Comparison of ENCODE assay signal across 16 cellular contexts in the genomic region with DNA sequence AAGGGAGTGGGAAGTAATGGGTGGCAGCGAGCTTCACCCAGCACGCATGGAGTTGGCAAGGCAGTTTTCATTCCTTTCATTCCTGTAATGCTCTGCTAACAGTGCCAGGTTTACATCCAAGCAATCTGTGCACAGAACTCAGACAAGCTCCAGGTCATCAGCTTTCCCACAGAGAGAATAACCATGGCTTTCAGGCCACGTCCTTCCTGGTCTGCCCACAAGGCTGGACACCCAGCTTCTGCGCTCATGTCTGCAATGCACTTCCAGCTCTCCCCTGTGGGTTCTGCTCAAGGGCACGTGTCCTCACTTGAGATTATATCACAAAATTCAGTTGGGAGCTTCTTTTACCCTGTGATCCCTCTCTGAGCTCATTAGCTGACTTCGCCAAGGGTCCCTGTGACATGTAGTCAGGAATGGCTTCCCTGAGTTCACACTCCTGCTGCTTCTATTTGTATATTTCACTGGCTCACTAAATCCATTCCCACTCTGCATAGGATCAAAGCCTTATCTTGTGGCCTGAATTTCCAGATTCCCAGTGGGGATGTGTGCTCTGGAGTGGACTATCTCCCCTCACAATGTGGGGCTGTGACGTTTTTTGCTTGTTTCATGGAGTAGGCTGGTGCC. TPM values are rescaled to one million over a fixed set of nuclear protein-coding genes. Genes with fewer than 3 reads are reported as not detected.
DNase-seq lines count a peak whose midpoint lies in the region; ATAC-seq, FAIRE-seq and TF ChIP-seq lines count a peak whose summit lies in the region.
"Had no signal": no experiment of that assay in that cellular context is flagged by ENCODE, and none has a peak within 500 bp of the region (broad histone marks: within the 10 kb centered on the region; RNA-seq: fewer than 3 reads in every experiment).

No MANE protein-coding gene starts in this region.

- no peak overlapping the region for H2AK9ac ChIP-seq in IMR-90 (replicated peaks; ENCODE audit: low read depth, low read length, poor library complexity)

- WGBS in IMR-90 (ENCODE audit: extremely low coverage in 2 of 2, insufficient read length in 1 of 2), 2 experiments = 47% methylated on average over 3 of the region's 7 CpGs; no CpG with 5 or more reads in 1 of the 2 experiments
- 80% methylated on average over 7 of the region's 7 CpGs; no CpG with 5 or more reads in 1 of the 2 experiments for WGBS in H1 (ENCODE audit: extremely low coverage in 1 of 2, insufficient coverage in 1 of 2, insufficient read length in 1 of 2, insufficient replicate concordance in 2 of 2, low coverage in 1 of 2, low lambda C conversion rate in 2 of 2, missing lambda C conversion rate in 1 of 2), 2 experiments
- WGBS in sigmoid colon, 2 donors = 84 to 91% methylated on average over 7 of the region's 7 CpGs

- no peak overlapping the region for H3K4me2 ChIP-seq in IMR-90 (ENCODE audit: low read depth, low read length)
- no peak overlapping the region for H3K4me2 ChIP-seq in H1 (ENCODE audit: insufficient read depth in 1 of 2, low read depth in 2 of 2, low read length in 2 of 2)

- H3K23me2 ChIP-seq in H1 (ENCODE audit: low read depth, low read length) = no peaks in the 10 kb centered on the region

- no peak overlapping the region for H3K4me3 Mint-ChIP-seq in activated CD8-positive, alpha-beta T cell treated with anti-CD3 and anti-CD28 coated beads, Interleukin-2, amount 10 ng/mL, durations not matched to agents 7 days and 5 days
- H3K4me3 Mint-ChIP-seq: activated naive CD8-positive, alpha-beta T cell treated with anti-CD3 and anti-CD28 coated beads, Interleukin-2, amount 50 U/mL, for 24 hours had no signal

- FAIRE-seq in H1 (lab: Jason Lieb, UNC) = no peak
- FAIRE-seq: GM12878 had no signal

- H2AFZ ChIP-seq in IMR-90 (replicated peaks; ENCODE audit: low read length, poor library complexity) (no peak overlapping the region), H1 (ENCODE audit: low read length) (no peak overlapping the region)

- TF ChIP-seq EP300 in H1 (IDR thresholded peaks at IDR 0.05; ENCODE audit: borderline replicate concordance in 1 of 2, low read depth in 2 of 2, low read length in 2 of 2) = no peak
- TF ChIP-seq EP300 in sigmoid colon (IDR thresholded peaks at IDR 0.05) = no peak

- H2BK15ac ChIP-seq in IMR-90 (ENCODE audit: low read depth, low read length) (no peak overlapping the region), H1 (ENCODE audit: low read length) (no peak overlapping the region)

- H3K23ac ChIP-seq in IMR-90 (ENCODE audit: low read depth, low read length) (no peak overlapping the region), H1 (ENCODE audit: insufficient read length) (no peak overlapping the region)

- H3K56ac ChIP-seq in IMR-90 (ENCODE audit: extremely low read depth, insufficient read depth, low read length) (no peak overlapping the region), H1 (replicated peaks; ENCODE audit: insufficient read length, low read depth, low read length) (no peak overlapping the region)

- BruUV-seq in IMR-90 (replicated peaks; lab: Mats Ljungman, UMichigan) = no TSS peak

- no peak overlapping the region for H3K27ac Mint-ChIP-seq in activated naive CD4-positive, alpha-beta T cell treated with anti-CD3 and anti-CD28 coated beads, Interleukin-2, amount 50 U/mL, for 72 hours
- H3K27ac Mint-ChIP-seq in activated CD8-positive, alpha-beta T cell treated with anti-CD3 and anti-CD28 coated beads, Interleukin-2, amount 10 ng/mL, durations not matched to agents 7 days and 5 days = no peak overlapping the region
- H3K27ac Mint-ChIP-seq: activated naive CD8-positive, alpha-beta T cell treated with anti-CD3 and anti-CD28 coated beads, Interleukin-2, amount 50 U/mL, for 24 hours had no signal

- TF ChIP-seq CTCF in IMR-90 (conservative IDR thresholded peaks at IDR 0.05; ENCODE audit: low read depth, low read length) (no peak), H1 (IDR thresholded peaks at IDR 0.05; ENCODE audit: control extremely low read depth in 1 of 3, insufficient read depth in 1 of 3, low read depth in 1 of 3, low read length in 3 of 3) (no peak), sigmoid colon (IDR thresholded peaks at IDR 0.05) (peak in 1 of 4 experiments; percentile 15)

- H3K27me3 ChIP-seq in IMR-90 (ENCODE audit: control insufficient read depth, insufficient read depth, low read length) = no peaks in the 10 kb centered on the region
- no peaks in the 10 kb centered on the region for H3K27me3 ChIP-seq in H1 (replicated peaks in 1 of 4; ENCODE audit: control insufficient read depth in 3 of 4, extremely low read depth in 1 of 4, insufficient read depth in 3 of 4, low read length in 3 of 4)
- H3K27me3 ChIP-seq in sigmoid colon = no peaks in the 10 kb centered on the region

- CTCF ChIA-PET in IMR-90 (lab: Yijun Ruan, JAX) = interaction anchor here (2.0 kb wide), 1 partner anchor 135 kb away, joined by 7 read pairs; no protein-coding TSS in a partner anchor
- CTCF ChIA-PET in H1 (lab: Charles Lee; ENCODE audit: partially characterized antibody) = interaction anchor here (0.7 to 5.5 kb wide), 3 partner anchors 105 to 170 kb away, joined by 3 to 86 read pairs (median 3); no protein-coding TSS in a partner anchor
- CTCF ChIA-PET in activated CD8-positive, alpha-beta T cell treated with anti-CD3 and anti-CD28 coated beads, Interleukin-2, amount 10 ng/mL, durations not matched to agents 7 days and 5 days (lab: Charles Lee) = interaction anchor here (1.4 to 4.0 kb wide), 2 partner anchors 135 to 170 kb away, joined by 3 to 20 read pairs; no protein-coding TSS in a partner anchor

- TF ChIP-seq POLR2A in IMR-90 (IDR thresholded peaks at IDR 0.05; ENCODE audit: low read depth, low read length) = no peak
- TF ChIP-seq POLR2A in H1 (IDR thresholded peaks at IDR 0.05; ENCODE audit: control extremely low read depth in 1 of 2, low read depth in 2 of 2, low read length in 2 of 2) = no peak
- TF ChIP-seq POLR2A in sigmoid colon (IDR thresholded peaks at IDR 0.05) = no peak

- H2BK12ac ChIP-seq in H1 (ENCODE audit: low read depth, low read length) = no peak overlapping the region

- H4K20me1 ChIP-seq in IMR-90 (ENCODE audit: insufficient read depth, low read length) (no peaks in the 10 kb centered on the region), H1 (replicated peaks in 1 of 2; ENCODE audit: control insufficient read depth in 1 of 2, insufficient read depth in 2 of 2, low read length in 2 of 2) (no peaks in the 10 kb centered on the region)

- H3K4ac ChIP-seq in IMR-90 (ENCODE audit: low read depth, low read length) (no peak overlapping the region), H1 (replicated peaks; ENCODE audit: insufficient read length, low read depth, low read length) (no peak overlapping the region)

- dilution Hi-C loops in IMR-90 (cut with HindIII; ENCODE audit: low sequenced_read_pairs, unreplicated experiment) = no loop called here

- no peaks in the 10 kb centered on the region for H3K79me2 ChIP-seq in H1 (ENCODE audit: control insufficient read depth in 1 of 2, insufficient read depth in 2 of 2, low read length in 2 of 2)

- TF ChIP-seq RAD21 in IMR-90 (IDR thresholded peaks at IDR 0.05; ENCODE audit: low read length) (no peak), H1 (IDR thresholded peaks at IDR 0.05 in 1 of 2, conservative IDR thresholded peaks at IDR 0.05 in 1 of 2; ENCODE audit: low read depth in 2 of 2, low read length in 2 of 2) (no peak)

- no peaks in the 10 kb centered on the region for H3K9me3 Mint-ChIP-seq in activated naive CD4-positive, alpha-beta T cell treated with anti-CD3 and anti-CD28 coated beads, Interleukin-2, amount 50 U/mL, for 72 hours
- H3K9me3 Mint-ChIP-seq in activated CD8-positive, alpha-beta T cell treated with anti-CD3 and anti-CD28 coated beads, Interleukin-2, amount 10 ng/mL, durations not matched to agents 7 days and 5 days (ENCODE audit: insufficient read depth) = no peaks in the 10 kb centered on the region
- H3K9me3 Mint-ChIP-seq: activated naive CD8-positive, alpha-beta T cell treated with anti-CD3 and anti-CD28 coated beads, Interleukin-2, amount 50 U/mL, for 24 hours had no signal

- no peak overlapping the region for H4K8ac ChIP-seq in IMR-90 (ENCODE audit: low read depth in 2 of 2, low read length in 2 of 2)
- no peak overlapping the region for H4K8ac ChIP-seq in H1 (ENCODE audit: extremely low read depth, insufficient read depth, low read length)

- H2BK20ac ChIP-seq in IMR-90 (ENCODE audit: low read depth, low read length) (no peak overlapping the region), H1 (ENCODE audit: low read length) (no peak overlapping the region)

- H3K4me1 Mint-ChIP-seq in activated CD8-positive, alpha-beta T cell treated with anti-CD3 and anti-CD28 coated beads, Interleukin-2, amount 10 ng/mL, durations not matched to agents 7 days and 5 days (ENCODE audit: low read depth) = peaks cover 6% of the 10 kb centered on the region
- H3K4me1 Mint-ChIP-seq: activated naive CD8-positive, alpha-beta T cell treated with anti-CD3 and anti-CD28 coated beads, Interleukin-2, amount 50 U/mL, for 24 hours had no signal

- H3K36me3 Mint-ChIP-seq in activated naive CD4-positive, alpha-beta T cell treated with anti-CD3 and anti-CD28 coated beads, Interleukin-2, amount 50 U/mL, for 72 hours = no peaks in the 10 kb centered on the region
- no peaks in the 10 kb centered on the region for H3K36me3 Mint-ChIP-seq in activated CD8-positive, alpha-beta T cell treated with anti-CD3 and anti-CD28 coated beads, Interleukin-2, amount 10 ng/mL, durations not matched to agents 7 days and 5 days (ENCODE audit: low read depth)

- no peak overlapping the region for H3K27ac ChIP-seq in IMR-90 (ENCODE audit: insufficient read depth, low read length)
- H3K27ac ChIP-seq in H1 (ENCODE audit: low read depth, low read length) = no peak overlapping the region; the same call in 1 of the 2 replicates
- H3K27ac ChIP-seq in sigmoid colon = peak overlapping the region in 3 of 4 donors; percentile 44 to 52 (median 50)

- H2BK5ac ChIP-seq in IMR-90 (ENCODE audit: low read depth, low read length, poor library complexity, severe bottlenecking) = no peak overlapping the region
- no peak overlapping the region for H2BK5ac ChIP-seq in H1 (ENCODE audit: low read depth, low read length)

- no peak overlapping the region for H4K91ac ChIP-seq in IMR-90 (ENCODE audit: insufficient read depth, low read depth, low read length)
- H4K91ac ChIP-seq in H1 (replicated peaks; ENCODE audit: insufficient read length, low read length) = no peak overlapping the region

- H3K9me3 ChIP-seq in IMR-90 (ENCODE audit: control insufficient read depth, insufficient read depth, low read length) (no peaks in the 10 kb centered on the region), H1 (ENCODE audit: insufficient read depth in 2 of 2, low read depth in 1 of 2, low read length in 1 of 2) (no peaks in the 10 kb centered on the region; a peak in 1 of 4 replicates), sigmoid colon (no peaks in the 10 kb centered on the region)

- intact Hi-C loops in IMR-90 (cut with micrococcal nuclease) (loop anchor here (1.0 kb wide), 1 partner anchor 109 kb away; the partner anchor contains the start of gene AKR1C3), sigmoid colon (cut with DNase I) (loop anchor here (5.0 kb wide), 1 partner anchor 133 kb away; no protein-coding TSS in a partner anchor)

- H4K5ac ChIP-seq in IMR-90 (ENCODE audit: low read depth, low read length) (no peak overlapping the region), H1 (ENCODE audit: insufficient read length, low read depth, low read length) (no peak overlapping the region)

- no peaks in the 10 kb centered on the region for H3K79me1 ChIP-seq in IMR-90 (ENCODE audit: low read depth in 1 of 2, low read length in 2 of 2)
- no peaks in the 10 kb centered on the region for H3K79me1 ChIP-seq in H1 (ENCODE audit: low read depth, low read length)

- no peaks in the 10 kb centered on the region for H3K27me3 Mint-ChIP-seq in activated CD8-positive, alpha-beta T cell treated with anti-CD3 and anti-CD28 coated beads, Interleukin-2, amount 10 ng/mL, durations not matched to agents 7 days and 5 days (ENCODE audit: low read depth)

- H2AK5ac ChIP-seq in IMR-90 (ENCODE audit: low read depth, low read length) (no peak overlapping the region), H1 (ENCODE audit: low read depth, low read length) (0 out of 2 replicates have a peak overlapping the region, but pooled peaks have one; percentile 15)

- H2BK120ac ChIP-seq in IMR-90 (ENCODE audit: low read depth, low read length) = no peak overlapping the region
- no peak overlapping the region for H2BK120ac ChIP-seq in H1 (replicated peaks; ENCODE audit: low read depth, low read length)

- POLR2A ChIA-PET in IMR-90 (lab: Charles Lee; ENCODE audit: unreplicated experiment) = no interaction called here
- POLR2A ChIA-PET in H1 (lab: Charles Lee; ENCODE audit: partially characterized antibody) = no interaction called here
- POLR2A ChIA-PET in activated CD8-positive, alpha-beta T cell treated with anti-CD3 and anti-CD28 coated beads, Interleukin-2, amount 10 ng/mL, durations not matched to agents 7 days and 5 days (lab: Charles Lee) = no interaction called here

- H3K36me3 ChIP-seq in IMR-90 (ENCODE audit: control insufficient read depth, insufficient read depth, low read length) (no peaks in the 10 kb centered on the region), H1 (ENCODE audit: control insufficient read depth in 2 of 4, insufficient read depth in 4 of 4, low read length in 3 of 4) (no peaks in the 10 kb centered on the region), sigmoid colon (no peaks in the 10 kb centered on the region)

- no peaks in the 10 kb centered on the region for H3K9me1 ChIP-seq in IMR-90 (ENCODE audit: insufficient read depth, low read length)

- ATAC-seq in IMR-90 (ENCODE audit: low read depth) (peak; percentile 72), GM21825 (IDR thresholded peaks at IDR 0.05; ENCODE audit: unreplicated experiment) (no peak)
- ATAC-seq in activated naive CD4-positive, alpha-beta T cell treated with anti-CD3 and anti-CD28 coated beads, Interleukin-2, amount 50 U/mL, for 72 hours = no peak
- ATAC-seq in activated CD8-positive, alpha-beta T cell treated with anti-CD3 and anti-CD28 coated beads, Interleukin-2, amount 10 ng/mL, durations not matched to agents 7 days and 5 days = no peak
- ATAC-seq: activated naive CD8-positive, alpha-beta T cell treated with anti-CD3 and anti-CD28 coated beads, Interleukin-2, amount 50 U/mL, for 24 hours; GM12878 had no signal

- H3K4me1 ChIP-seq in IMR-90 (ENCODE audit: control insufficient read depth, insufficient read depth, low read length) (peaks cover 4% of the 10 kb centered on the region; the same call in 1 of the 2 replicates), H1 (replicated peaks in 1 of 4; ENCODE audit: control insufficient read depth in 3 of 4, insufficient read depth in 4 of 4, low read length in 3 of 4) (peaks cover 4 to 7% (median 4%) of the 10 kb centered on the region in 4 experiments; a peak in 6 of 7 replicates), sigmoid colon (peaks cover 0 to 27% (median 15%) of the 10 kb centered on the region in 4 donors)

- H3K4me3 ChIP-seq in IMR-90 (ENCODE audit: insufficient read depth, low read depth, low read length) (no peak overlapping the region), H1 (ENCODE audit: extremely low read depth in 1 of 4, insufficient read depth in 2 of 4, low read depth in 3 of 4, low read length in 4 of 4) (no peak overlapping the region), sigmoid colon (no peak overlapping the region)
- H3K4me3 ChIP-seq: coronary artery, GM12878 had no signal

- H3K18ac ChIP-seq in IMR-90 (ENCODE audit: low read depth, low read length) (no peak overlapping the region), H1 (ENCODE audit: extremely low read depth, low read length) (no peak overlapping the region)

- in situ Hi-C loops in IMR-90 (cut with MboI; ENCODE audit: low sequenced_read_pairs) = no loop called here

- H3K14ac ChIP-seq in IMR-90 (replicated peaks; ENCODE audit: low read depth, low read length) (no peak overlapping the region), H1 (ENCODE audit: insufficient read length) (no peak overlapping the region)

- DNase-seq in IMR-90 (peak; percentile 2), H1 (ENCODE audit: low read depth in 1 of 2, low spot score in 2 of 2) (no peak), iris pigment epithelial cell (ENCODE audit: low read depth) (peak; percentile 63), sigmoid colon (no peak), amygdala (lab: John Stamatoyannopoulos, UW) (no peak)
- DNase-seq in activated naive CD4-positive, alpha-beta T cell treated with anti-CD3 and anti-CD28 coated beads, Interleukin-2, amount 50 U/mL, for 72 hours (ENCODE audit: low spot score in 2 of 2) = no peak
- no peak for DNase-seq in activated CD8-positive, alpha-beta T cell treated with anti-CD3 and anti-CD28 coated beads, Interleukin-2, amount 10 ng/mL, durations not matched to agents 7 days and 5 days
- DNase-seq: activated CD4-positive, alpha-beta T cell treated with anti-CD3 and anti-CD28 coated beads for 48 hours; activated naive CD8-positive, alpha-beta T cell treated with anti-CD3 and anti-CD28 coated beads, Interleukin-2, amount 50 U/mL, for 24 hours; activated T-cell treated with anti-CD3 and anti-CD28 coated beads, Interleukin-2, amount 50 U/mL, for 1 hour; C1 segment of cervical spinal cord; NCI-H2081; T-helper 2 cell had no signal

- H3K9ac ChIP-seq in IMR-90 (ENCODE audit: low read depth, low read length) (no peak overlapping the region), H1 (replicated peaks in 1 of 4; ENCODE audit: extremely low read depth in 1 of 4, low read depth in 3 of 4, low read length in 3 of 4) (no peak overlapping the region)

RNA-seq across cellular contexts. Expression of gene AKR1C2, which starts 18.6 kb away (rescaled TPM):
- total RNA-seq in IMR-90 (2012; rRNA removed) (0.28 and 0.36 TPM in 2 replicates), sigmoid colon (10 to 100 TPM in 1 of 4 donors, 1 to 10 TPM in 3; 3.5 to 13.0 (median 6.8) TPM)
- polyA plus RNA-seq in IMR-90 (2012; rRNA removed) (0.99 and 1.0 TPM in 2 replicates), H1 (2011; rRNA removed) (0.50 and 0.77 TPM in 2 replicates), sigmoid colon (100 to 1,000 TPM in 1 of 3 donors, 10 to 100 TPM in 2; 40.0 to 101 (median 52.3) TPM)
- polyA plus RNA-seq in IMR-90 (2012; cell fraction: cytosol; rRNA removed) = 0.76 and 1.7 TPM in 2 replicates
- 0.20 and 1.5 TPM in 2 replicates for polyA plus RNA-seq in IMR-90 (2012; cell fraction: nucleus; rRNA removed; ENCODE audit: low replicate concordance)
- total RNA-seq in H1 (2021; fragmentation: NEBNext Ultra II Directional; extraction: Animal tissue kit (Norgen Biotek cat#: 25700)) = 1.0 and 1.2 TPM in 2 replicates
- 0.61 TPM for polyA plus RNA-seq in H1 (2011; cell fraction: cytosol; rRNA removed)
- 1.0 TPM for polyA plus RNA-seq in H1 (2011; cell fraction: nucleus; rRNA removed)
- polyA plus RNA-seq in H1 (2012, experiment 1 of 2) = 0.47 to 1.3 TPM (median 0.90 TPM) in 4 replicates
- 0.50 TPM for polyA plus RNA-seq in H1 (2012, experiment 2 of 2)
- 0.99 TPM for polyA plus RNA-seq in H1 (2013, experiment 1 of 2)
- 0.83 TPM for polyA plus RNA-seq in H1 (2013, experiment 2 of 2)
- 0.44 TPM in 1 of 2 replicates, not detected in the other for polyA minus RNA-seq in H1 (2011; rRNA and poly(A)+ RNA removed)
- not detected for polyA minus RNA-seq in H1 (2011; cell fraction: cytosol; rRNA and poly(A)+ RNA removed)
- 0.60 TPM for polyA minus RNA-seq in H1 (2011; cell fraction: nucleus; rRNA and poly(A)+ RNA removed)
- not detected for total RNA-seq in activated naive CD4-positive, alpha-beta T cell treated with anti-CD3 and anti-CD28 coated beads, Interleukin-2, amount 50 U/mL, for 72 hours
- not detected for total RNA-seq in activated CD8-positive, alpha-beta T cell treated with anti-CD3 and anti-CD28 coated beads, Interleukin-2, amount 10 ng/mL, durations not matched to agents 7 days and 5 days

RNA-seq across cellular contexts. Expression of gene AKR1C1, which starts 21.9 kb away (rescaled TPM):
- total RNA-seq in IMR-90 (2012; rRNA removed) (3.6 and 5.0 TPM in 2 replicates), sigmoid colon (10 to 100 TPM; 14.6 to 36.7 (median 26.1) TPM)
- polyA plus RNA-seq in IMR-90 (2012; rRNA removed) (3.8 and 5.4 TPM in 2 replicates), H1 (2011; rRNA removed) (2.1 and 3.1 TPM in 2 replicates), sigmoid colon (10 to 100 TPM in 2 of 3 donors, 1 to 10 TPM in 1; 6.0 to 27.6 (median 22.5) TPM)
- polyA plus RNA-seq in IMR-90 (2012; cell fraction: cytosol; rRNA removed) = 2.3 and 3.5 TPM in 2 replicates
- 2.6 and 11.5 TPM in 2 replicates for polyA plus RNA-seq in IMR-90 (2012; cell fraction: nucleus; rRNA removed; ENCODE audit: low replicate concordance)
- 1.4 and 2.3 TPM in 2 replicates for total RNA-seq in H1 (2021; fragmentation: NEBNext Ultra II Directional; extraction: Animal tissue kit (Norgen Biotek cat#: 25700))
- 3.3 TPM for polyA plus RNA-seq in H1 (2011; cell fraction: cytosol; rRNA removed)
- polyA plus RNA-seq in H1 (2011; cell fraction: nucleus; rRNA removed) = 4.4 TPM
- polyA plus RNA-seq in H1 (2012, experiment 1 of 2) = 2.2 to 2.7 TPM (median 2.4 TPM) in 4 replicates
- polyA plus RNA-seq in H1 (2012, experiment 2 of 2) = 0.79 TPM
- 1.9 TPM for polyA plus RNA-seq in H1 (2013, experiment 1 of 2)
- polyA plus RNA-seq in H1 (2013, experiment 2 of 2) = 2.5 TPM
- polyA minus RNA-seq in H1 (2011; rRNA and poly(A)+ RNA removed) = 1.8 and 2.6 TPM in 2 replicates
- 0.37 TPM for polyA minus RNA-seq in H1 (2011; cell fraction: cytosol; rRNA and poly(A)+ RNA removed)
- 5.3 TPM for polyA minus RNA-seq in H1 (2011; cell fraction: nucleus; rRNA and poly(A)+ RNA removed)
- total RNA-seq in activated naive CD4-positive, alpha-beta T cell treated with anti-CD3 and anti-CD28 coated beads, Interleukin-2, amount 50 U/mL, for 72 hours = 1 to 10 TPM in 1 of 2 donors, under 1 TPM in 1; 0.93 to 2.0 TPM
- under 1 TPM; 0.79 to 0.83 TPM for total RNA-seq in activated CD8-positive, alpha-beta T cell treated with anti-CD3 and anti-CD28 coated beads, Interleukin-2, amount 10 ng/mL, durations not matched to agents 7 days and 5 days

Comparison
In these comparisons a context has a peak if more than half of its experiments do, and no peak if none do; other contexts are left out.
1. DNase-seq: peak in IMR-90 (single experiment) and iris pigment epithelial cell (single experiment); none in H1 (0 of 2), sigmoid colon (single experiment), amygdala (0 of 56), activated naive CD4-positive, alpha-beta T cell treated with anti-CD3 and anti-CD28 coated beads, Interleukin-2, amount 50 U/mL, for 72 hours (0 of 2) and activated CD8-positive, alpha-beta T cell treated with anti-CD3 and anti-CD28 coated beads, Interleukin-2, amount 10 ng/mL, durations not matched to agents 7 days and 5 days (single experiment).
2. H3K27ac ChIP-seq: peak in sigmoid colon (3 of 4); none in IMR-90 (single experiment) and H1 (single experiment).